In genomic region chr7:30717181-30717580, GRCh38 we compare ENCODE assay signal across 18 cellular contexts. TPM values are rescaled to one million over a fixed set of nuclear protein-coding genes. Genes with fewer than 3 reads are reported as not detected.
A peak's percentile ranks its signal among the peaks of the same experiment; 100 is the strongest.
DNase-seq lines count a peak whose midpoint lies in the region; FAIRE-seq and TF ChIP-seq lines count a peak whose summit lies in the region.
"Had no signal": no experiment of that assay in that cellular context is flagged by ENCODE, and none has a peak within 500 bp of the region (broad histone marks: within the 10 kb centered on the region; RNA-seq: fewer than 3 reads in every experiment).

No MANE protein-coding gene starts in this region.

- H4K91ac ChIP-seq in neuronal stem cell (ENCODE audit: low read depth, low read length, poor library complexity): no peak overlapping the region

- no peak for TF ChIP-seq POLR2A in spleen (IDR thresholded peaks at IDR 0.05)
- TF ChIP-seq POLR2A in esophagus squamous epithelium (IDR thresholded peaks at IDR 0.05): no peak

- H2BK120ac ChIP-seq in neuronal stem cell (ENCODE audit: low read depth, low read length): no peak overlapping the region

- H3K14ac ChIP-seq in neuronal stem cell (ENCODE audit: low read length): no peak overlapping the region

- no peak overlapping the region for H3K18ac ChIP-seq in neuronal stem cell (ENCODE audit: low read length)

- no peaks in the 10 kb centered on the region for H3K79me1 ChIP-seq in neuronal stem cell (ENCODE audit: low read depth, low read length)

- no peak overlapping the region for H4K8ac ChIP-seq in neuronal stem cell (ENCODE audit: low read depth, low read length)

- H3K36me3 ChIP-seq in MG63: no peaks in the 10 kb centered on the region
- H3K36me3 ChIP-seq in bronchial epithelial cell (ENCODE audit: control insufficient read depth, insufficient read depth, low read length): no peaks in the 10 kb centered on the region
- no peaks in the 10 kb centered on the region for H3K36me3 ChIP-seq in neuronal stem cell (replicated peaks in 1 of 2; ENCODE audit: control insufficient read depth in 2 of 2, insufficient read depth in 2 of 2, low read length in 2 of 2)
- H3K36me3 ChIP-seq in spleen: no peaks in the 10 kb centered on the region
- no peaks in the 10 kb centered on the region for H3K36me3 ChIP-seq in esophagus squamous epithelium

- no peak overlapping the region for H3K9ac ChIP-seq in neuronal stem cell (ENCODE audit: low read depth, low read length, poor library complexity)

- WGBS in neuronal stem cell (ENCODE audit: extremely low coverage in 2 of 2, insufficient read length in 2 of 2, insufficient replicate concordance in 1 of 2), 2 donors: no CpG with 5 or more reads among the region's 2 CpGs
- WGBS in spleen, 5 donors: 68 to 82% (median 79%) methylated on average over 2 of the region's 2 CpGs
- WGBS in esophagus squamous epithelium, 2 donors: 56 to 72% methylated on average over 2 of the region's 2 CpGs

- no peak overlapping the region for H2AK5ac ChIP-seq in neuronal stem cell (ENCODE audit: low read depth, low read length)

- H2BK12ac ChIP-seq in neuronal stem cell (ENCODE audit: low read length): no peak overlapping the region

- DNase-seq in ELR (ENCODE audit: low read depth) (peak; percentile 68), MG63 (peak; percentile 84), bronchial epithelial cell (ENCODE audit: low read depth) (peak; percentile 77), neuronal stem cell (ENCODE audit: low spot score) (no peak), spleen (no peak), esophagus squamous epithelium (lab: John Stamatoyannopoulos, UW) (no peak), GDM1 (lab: John Stamatoyannopoulos, UW) (no peak)
- DNase-seq: activated CD8-positive, alpha-beta memory T cell treated with anti-CD3 and anti-CD28 coated beads, Interleukin-2, amount 50 U/mL, for 4 hours; activated naive CD8-positive, alpha-beta T cell treated with anti-CD3 and anti-CD28 coated beads, Interleukin-2, amount 10 ng/mL, durations not matched to agents 7 days and 5 days; CD4-positive, alpha-beta T cell; cortex of kidney; foreskin melanocyte; naive thymus-derived CD8-positive, alpha-beta T cell; NCI-H1048; NCI-H510A treated with DMSO at 0.1 percent for 48 hours; right cardiac atrium had no signal

- intact Hi-C loops in spleen (cut with DNase I; ENCODE audit: low total_unique reads) (no loop called here), esophagus squamous epithelium (cut with DNase I) (no loop called here)

- no peak overlapping the region for H3K4ac ChIP-seq in neuronal stem cell (ENCODE audit: low read length)

- no peak overlapping the region for H2BK15ac ChIP-seq in neuronal stem cell (ENCODE audit: low read length)

- H3K23ac ChIP-seq in neuronal stem cell (ENCODE audit: low read depth, low read length, poor library complexity): peak overlapping the region; percentile 8

- no peak overlapping the region for H3K4me2 ChIP-seq in neuronal stem cell (ENCODE audit: insufficient read depth, low read length, poor library complexity, severe bottlenecking)

- H3K9me3 ChIP-seq in MG63: peaks cover 14% of the 10 kb centered on the region
- peaks cover 4 to 12% of the 10 kb centered on the region in 2 donors for H3K9me3 ChIP-seq in neuronal stem cell (replicated peaks in 1 of 2; ENCODE audit: control insufficient read depth in 2 of 2, insufficient read depth in 1 of 2, low read depth in 1 of 2, low read length in 2 of 2)
- H3K9me3 ChIP-seq in spleen: peaks cover 0 to 42% (median 18%) of the 10 kb centered on the region in 8 donors
- peaks cover 0 to 22% (median 0%) of the 10 kb centered on the region in 3 donors for H3K9me3 ChIP-seq in esophagus squamous epithelium

- no peak overlapping the region for H2BK5ac ChIP-seq in neuronal stem cell (ENCODE audit: low read length)

- no peaks in the 10 kb centered on the region for H3K4me1 ChIP-seq in neuronal stem cell (ENCODE audit: control insufficient read depth in 2 of 2, insufficient read depth in 1 of 2, low read depth in 1 of 2, low read length in 2 of 2)
- no peaks in the 10 kb centered on the region for H3K4me1 ChIP-seq in spleen
- H3K4me1 ChIP-seq in esophagus squamous epithelium: no peaks in the 10 kb centered on the region

- H3K4me3 ChIP-seq in MG63 (no peak overlapping the region), bronchial epithelial cell (ENCODE audit: low read depth, low read length) (no peak overlapping the region), neuronal stem cell (ENCODE audit: low read length in 2 of 2) (no peak overlapping the region), spleen (no peak overlapping the region), esophagus squamous epithelium (no peak overlapping the region)

- H3K27ac ChIP-seq in neuronal stem cell (replicated peaks; ENCODE audit: low read length): no peak overlapping the region
- H3K27ac ChIP-seq in spleen: no peak overlapping the region
- H3K27ac ChIP-seq in esophagus squamous epithelium: no peak overlapping the region
- H3K27ac ChIP-seq: VCaP had no signal

- TF ChIP-seq CTCF in bronchial epithelial cell (IDR thresholded peaks at IDR 0.05; ENCODE audit: insufficient read depth, low read length, severe bottlenecking) (no peak), spleen (IDR thresholded peaks at IDR 0.05 in 8 of 11, conservative IDR thresholded peaks at IDR 0.05 in 3 of 11) (no peak), esophagus squamous epithelium (IDR thresholded peaks at IDR 0.05) (no peak)

- H2AFZ ChIP-seq in neuronal stem cell (ENCODE audit: low read length): no peak overlapping the region

- H3K27me3 ChIP-seq in MG63: no peaks in the 10 kb centered on the region
- no peaks in the 10 kb centered on the region for H3K27me3 ChIP-seq in bronchial epithelial cell (ENCODE audit: control insufficient read depth, insufficient read depth, low read length)
- peaks cover 0 to 13% (median 0%) of the 10 kb centered on the region in 3 experiments for H3K27me3 ChIP-seq in neuronal stem cell (ENCODE audit: control insufficient read depth in 3 of 3, insufficient read depth in 3 of 3, low read depth in 1 of 3, low read length in 3 of 3)
- no peaks in the 10 kb centered on the region for H3K27me3 ChIP-seq in spleen (replicated peaks in 1 of 7)
- peaks cover 0 to 7% (median 0%) of the 10 kb centered on the region in 4 donors for H3K27me3 ChIP-seq in esophagus squamous epithelium

- no peak for FAIRE-seq in bronchial epithelial cell (lab: Jason Lieb, UNC)

RNA-seq across cellular contexts. Expression of gene INMT, which starts 34.8 kb away (rescaled TPM):
- 0.03 TPM in 1 of 2 replicates, not detected in the other for total RNA-seq in MG63 (2014; rRNA removed; shearing (Covaris generic); ENCODE audit: low replicate concordance)
- 0.13 and 0.26 TPM in 2 replicates for total RNA-seq in bronchial epithelial cell
- polyA plus RNA-seq in neuronal stem cell (2013, experiment 1 of 2): 0.79 TPM
- 1.1 TPM for polyA plus RNA-seq in neuronal stem cell (2013, experiment 2 of 2)
- total RNA-seq in spleen: 10 to 100 TPM in 6 of 7 donors, 1 to 10 TPM in 1; 8.8 to 40.3 (median 20.0) TPM
- 10 to 100 TPM in 1 of 3 donors, 1 to 10 TPM in 2; 3.2 to 15.6 (median 7.8) TPM for polyA plus RNA-seq in spleen
- 10 to 100 TPM in 2 of 4 donors, 1 to 10 TPM in 1, under 1 TPM in 1; 0.76 to 40.2 (median 7.8) TPM for total RNA-seq in esophagus squamous epithelium
- total RNA-seq: kidney epithelial cell had no signal
- polyA plus RNA-seq: naive thymus-derived CD8-positive, alpha-beta T cell had no signal

RNA-seq across cellular contexts. Expression of gene CRHR2, which starts 34.9 kb away (rescaled TPM):
- total RNA-seq in MG63 (2014; rRNA removed; shearing (Covaris generic); ENCODE audit: low replicate concordance): not detected in 2 replicates
- total RNA-seq in bronchial epithelial cell (not detected in 2 replicates), spleen (not detected), esophagus squamous epithelium (under 1 TPM in 2 of 4 donors, not detected in 2; under 0.01 to 0.09 TPM)
- 0.08 TPM for polyA plus RNA-seq in neuronal stem cell (2013, experiment 1 of 2)
- polyA plus RNA-seq in neuronal stem cell (2013, experiment 2 of 2): 0.04 TPM
- polyA plus RNA-seq in spleen: not detected
- total RNA-seq: activated naive CD8-positive, alpha-beta T cell treated with anti-CD3 and anti-CD28 coated beads, Interleukin-2, amount 10 ng/mL, durations not matched to agents 7 days and 5 days; CD4-positive, alpha-beta T cell; kidney epithelial cell; naive thymus-derived CD8-positive, alpha-beta T cell had no signal

RNA-seq across cellular contexts. Expression of gene MINDY4, which starts 54.0 kb away (rescaled TPM):
- 1.7 TPM in 1 of 2 replicates, not detected in the other for total RNA-seq in MG63 (2014; rRNA removed; shearing (Covaris generic); ENCODE audit: low replicate concordance)
- total RNA-seq in bronchial epithelial cell: 1.1 and 1.3 TPM in 2 replicates
- 2.4 TPM for polyA plus RNA-seq in neuronal stem cell (2013, experiment 1 of 2)
- polyA plus RNA-seq in neuronal stem cell (2013, experiment 2 of 2): 2.7 TPM
- total RNA-seq in spleen: 1 to 10 TPM; 1.8 to 7.0 (median 3.7) TPM
- polyA plus RNA-seq in spleen: 1 to 10 TPM in 1 of 3 donors, under 1 TPM in 2; 0.63 to 1.2 (median 0.83) TPM
- total RNA-seq in esophagus squamous epithelium: 1 to 10 TPM; 2.5 to 6.3 (median 3.3) TPM

Comparison
In these comparisons a context has a peak if more than half of its experiments do, and no peak if none do; other contexts are left out.
1. DNase-seq: peak in ELR (single experiment), MG63 (single experiment) and bronchial epithelial cell (single experiment); none in neuronal stem cell (single experiment), spleen (single experiment), esophagus squamous epithelium (single experiment) and GDM1 (single experiment).